ENCODE assay signal across 31 cellular contexts in the genomic region with DNA sequence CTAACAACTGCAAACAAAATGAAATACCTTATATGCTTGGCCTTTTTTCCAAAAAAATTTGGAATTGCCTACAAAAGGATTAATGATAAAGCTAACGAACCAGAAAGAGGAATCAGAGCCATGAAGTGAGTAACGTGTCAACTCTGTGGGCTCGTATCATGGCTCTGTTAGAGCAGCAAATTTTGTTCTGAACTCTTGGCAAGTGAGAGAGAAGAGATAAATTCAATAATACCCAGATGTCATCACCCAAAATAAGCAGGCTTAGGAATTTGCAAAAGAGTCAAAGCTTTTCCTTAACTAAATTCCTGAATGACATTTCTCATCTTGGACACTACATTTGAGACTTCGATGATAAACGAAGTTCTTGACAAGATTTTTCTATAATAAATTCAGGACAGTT. TPM values are rescaled to one million over a fixed set of nuclear protein-coding genes. Genes with fewer than 3 reads are reported as not detected.
"Had no signal": no experiment of that assay in that cellular context is flagged by ENCODE, and none has a peak within 500 bp of the region (broad histone marks: within the 10 kb centered on the region; RNA-seq: fewer than 3 reads in every experiment).

No MANE protein-coding gene starts in this region.

- H3K36me3 Mint-ChIP-seq: natural killer cell; neural progenitor cell; stimulated activated effector memory CD8-positive, alpha-beta T cell treated with anti-CD3 and anti-CD28 coated beads, Interleukin-12 subunit alpha, Interleukin-12 subunit beta, amount 100 ng/mL, for 72 hours; stimulated activated naive B cell treated with anti-CD40 and anti-IgM and Interleukin-4, amounts not matched to agents 10 μg/mL and 1 μg/mL and 100 μg/mL, for 72 hours; type B pancreatic cell had no signal

- H3K4me1 ChIP-seq: neural progenitor cell, parathyroid adenoma, psoas muscle, right lobe of liver, stomach, thyroid gland, tibial nerve, upper lobe of right lung, uterus had no signal

- H3K27me3 ChIP-seq: neural progenitor cell, ovary, right lobe of liver, sigmoid colon, stomach, thyroid gland, tibial nerve, upper lobe of right lung, uterus had no signal

- H3K9me3 Mint-ChIP-seq: natural killer cell; nephron; neural progenitor cell; stimulated activated effector memory CD8-positive, alpha-beta T cell treated with anti-CD3 and anti-CD28 coated beads, Interleukin-12 subunit alpha, Interleukin-12 subunit beta, amount 100 ng/mL, for 72 hours; stimulated activated naive B cell treated with anti-CD40 and anti-IgM and Interleukin-4, amounts not matched to agents 10 μg/mL and 1 μg/mL and 100 μg/mL, for 72 hours; stimulated activated naive CD8-positive, alpha-beta T cell treated with anti-CD3 and anti-CD28 coated beads, Interleukin-15, Interleukin-2, amounts not matched to agents 100 ng/mL and 50 ng/mL, for 24 hours had no signal

- H3K4me3 Mint-ChIP-seq: natural killer cell; nephron; neural progenitor cell; stimulated activated effector memory CD8-positive, alpha-beta T cell treated with anti-CD3 and anti-CD28 coated beads, Interleukin-12 subunit alpha, Interleukin-12 subunit beta, amount 100 ng/mL, for 72 hours; stimulated activated naive B cell treated with anti-CD40 and anti-IgM and Interleukin-4, amounts not matched to agents 10 μg/mL and 1 μg/mL and 100 μg/mL, for 72 hours; stimulated activated naive CD8-positive, alpha-beta T cell treated with anti-CD3 and anti-CD28 coated beads, Interleukin-15, Interleukin-2, amounts not matched to agents 100 ng/mL and 50 ng/mL, for 24 hours; type B pancreatic cell had no signal

- H3K27ac Mint-ChIP-seq: natural killer cell; nephron; neural progenitor cell; progenitor cell of endocrine pancreas; stimulated activated effector memory CD8-positive, alpha-beta T cell treated with anti-CD3 and anti-CD28 coated beads, Interleukin-12 subunit alpha, Interleukin-12 subunit beta, amount 100 ng/mL, for 72 hours; stimulated activated naive B cell treated with anti-CD40 and anti-IgM and Interleukin-4, amounts not matched to agents 10 μg/mL and 1 μg/mL and 100 μg/mL, for 72 hours; stimulated activated naive CD8-positive, alpha-beta T cell treated with anti-CD3 and anti-CD28 coated beads, Interleukin-15, Interleukin-2, amounts not matched to agents 100 ng/mL and 50 ng/mL, for 24 hours; type B pancreatic cell had no signal

- H3K36me3 ChIP-seq: neural progenitor cell, ovary, right lobe of liver, sigmoid colon, stomach, thoracic aorta, thyroid gland, tibial nerve, upper lobe of right lung, uterus had no signal

- DNase-seq: natural killer cell; occipital lobe; ovary; posterior cingulate gyrus; psoas muscle; right cardiac atrium; right lobe of liver; sigmoid colon; small intestine; stimulated activated CD4-positive, alpha-beta T cell treated with anti-CD3 and anti-CD28 coated beads, Interleukin-15, amount 100 ng/mL, for 24 hours; stimulated activated CD4-positive, alpha-beta T cell treated with anti-CD3 and anti-CD28 coated beads, Interleukin-2, amount 100 ng/mL, for 24 hours; stimulated activated CD4-positive, alpha-beta T cell treated with anti-CD3 and anti-CD28 coated beads, Interleukin-2, amount 100 ng/mL, for 48 hours; stimulated activated CD4-positive, alpha-beta T cell treated with anti-CD3 and anti-CD28 coated beads, Interleukin-4, amount 100 ng/mL, for 24 hours; stimulated activated naive B cell treated with anti-CD40 and anti-IgM and Interleukin-4, amounts not matched to agents 10 μg/mL and 1 μg/mL and 100 μg/mL, for 72 hours; stimulated activated naive CD4-positive, alpha-beta T cell treated with Interleukin-2 at 50 U/mL for 16 hours; stomach; thyroid gland; upper lobe of right lung; uterus had no signal

- H3K27me3 Mint-ChIP-seq: progenitor cell of endocrine pancreas had no signal

- H3K4me1 Mint-ChIP-seq: nephron; neural progenitor cell; stimulated activated naive B cell treated with anti-CD40 and anti-IgM and Interleukin-4, amounts not matched to agents 10 μg/mL and 1 μg/mL and 100 μg/mL, for 72 hours had no signal

- H3K27ac ChIP-seq: neural progenitor cell, ovary, parathyroid adenoma, psoas muscle, right lobe of liver, sigmoid colon, stomach, thoracic aorta, thyroid gland, tibial nerve, upper lobe of right lung, uterus had no signal

- FAIRE-seq: small intestine had no signal

- H3K4me3 ChIP-seq: neural progenitor cell, ovary, psoas muscle, right lobe of liver, sigmoid colon, stomach, thoracic aorta, thyroid gland, tibial nerve, upper lobe of right lung, uterus had no signal

- H3K9me3 ChIP-seq: ovary, psoas muscle, right lobe of liver, sigmoid colon, stomach, thoracic aorta, thyroid gland, tibial nerve, upper lobe of right lung, uterus had no signal

RNA-seq across cellular contexts. Expression of a gene that starts 4.4 kb away (rescaled TPM):
- total RNA-seq: natural killer cell, occipital lobe, progenitor cell of endocrine pancreas, renal cortical epithelial cell, right lobe of liver, sigmoid colon, skeletal muscle tissue, thyroid gland, urinary bladder had no signal
